In the genomic region with DNA sequence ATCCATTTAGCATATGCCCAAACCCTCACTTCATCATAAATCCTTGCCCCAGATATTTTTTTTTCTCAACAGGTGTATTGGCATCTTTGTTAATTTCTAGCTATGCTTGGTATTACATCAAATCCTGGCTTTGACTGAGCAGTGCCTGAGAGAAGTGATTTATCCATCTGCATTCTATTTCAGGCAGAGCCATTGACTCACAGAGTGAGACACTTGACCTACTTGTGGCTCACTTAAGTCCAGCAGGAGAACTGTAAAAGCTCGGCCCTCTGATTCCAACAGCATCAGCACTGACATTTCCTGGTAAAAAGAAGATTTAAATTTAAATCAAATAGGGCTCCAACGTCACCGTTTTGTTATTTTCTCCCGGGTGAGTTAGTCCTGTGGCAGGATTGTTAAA, we compare ENCODE assay signal across 17 cellular contexts.
DNase-seq lines count a peak whose midpoint lies in the region; ATAC-seq and TF ChIP-seq lines count a peak whose summit lies in the region.
"Had no signal": no experiment of that assay in that cellular context is flagged by ENCODE, and none has a peak within 500 bp of the region (broad histone marks: within the 10 kb centered on the region; RNA-seq: fewer than 3 reads in every experiment).

No MANE protein-coding gene starts in this region.

- no peak overlapping the region for H3K27ac ChIP-seq in left lung
- H3K27ac ChIP-seq: KMS-11, SJCRH30, spleen had no signal

- no peaks in the 10 kb centered on the region for H3K27me3 ChIP-seq in left lung
- H3K27me3 ChIP-seq: SJCRH30, spleen had no signal

- H3K4me3 ChIP-seq in left lung = no peak overlapping the region
- H3K4me3 ChIP-seq: SJCRH30, spleen had no signal

- TF ChIP-seq CTCF in HFFc6 (IDR thresholded peaks at IDR 0.05) (no peak), left lung (IDR thresholded peaks at IDR 0.05) (no peak)

- no peaks in the 10 kb centered on the region for H3K4me1 ChIP-seq in left lung
- H3K4me1 ChIP-seq: SJCRH30 had no signal

- no peaks in the 10 kb centered on the region for H3K9me3 Mint-ChIP-seq in HFFc6
- no peaks in the 10 kb centered on the region for H3K9me3 Mint-ChIP-seq in stimulated activated naive B cell treated with anti-CD40 and anti-IgM and Interleukin-4, amounts not matched to agents 10 μg/mL and 1 μg/mL and 100 μg/mL, for 72 hours

- H3K36me3 Mint-ChIP-seq in HFFc6 (ENCODE audit: low read depth) = no peaks in the 10 kb centered on the region
- H3K36me3 Mint-ChIP-seq in stimulated activated naive B cell treated with anti-CD40 and anti-IgM and Interleukin-4, amounts not matched to agents 10 μg/mL and 1 μg/mL and 100 μg/mL, for 72 hours = no peaks in the 10 kb centered on the region
- H3K36me3 Mint-ChIP-seq: activated naive CD4-positive, alpha-beta T cell treated with anti-CD3 and anti-CD28 coated beads, Interleukin-2, amount 50 U/mL, for 72 hours had no signal

- no peak overlapping the region for H3K27ac Mint-ChIP-seq in HFFc6
- H3K27ac Mint-ChIP-seq in stimulated activated naive B cell treated with anti-CD40 and anti-IgM and Interleukin-4, amounts not matched to agents 10 μg/mL and 1 μg/mL and 100 μg/mL, for 72 hours = no peak overlapping the region
- H3K27ac Mint-ChIP-seq: activated CD4-positive, alpha-beta T cell treated with anti-CD3 and anti-CD28 coated beads for 36 hours; activated naive CD4-positive, alpha-beta T cell treated with anti-CD3 and anti-CD28 coated beads, Interleukin-2, amount 50 U/mL, for 72 hours had no signal

- DNase-seq in AG08396 (ENCODE audit: low spot score) (peak; percentile 23), HFFc6 (peak; percentile 35), left lung (peak in 1 of 2 donors; percentile 31), NCI-H1417 treated with DMSO at 0.1 percent for 48 hours (lab: John Stamatoyannopoulos, UW) (no peak)
- DNase-seq in stimulated activated naive B cell treated with anti-CD40 and anti-IgM and Interleukin-4, amounts not matched to agents 10 μg/mL and 1 μg/mL and 100 μg/mL, for 72 hours = no peak
- DNase-seq: activated CD4-positive, alpha-beta T cell treated with anti-CD3 and anti-CD28 coated beads for 36 hours; Calu3; glutamatergic neuron; NCI-H1105 treated with DMSO at 0.1 percent for 48 hours; SJCRH30; spleen; stimulated activated naive CD4-positive, alpha-beta T cell treated with Interleukin-2 at 50 U/mL for 16 hours had no signal

- H3K4me3 Mint-ChIP-seq in HFFc6 = no peak overlapping the region
- H3K4me3 Mint-ChIP-seq in stimulated activated naive B cell treated with anti-CD40 and anti-IgM and Interleukin-4, amounts not matched to agents 10 μg/mL and 1 μg/mL and 100 μg/mL, for 72 hours = no peak overlapping the region
- H3K4me3 Mint-ChIP-seq: activated CD4-positive, alpha-beta T cell treated with anti-CD3 and anti-CD28 coated beads for 36 hours had no signal

- peaks cover 15% of the 10 kb centered on the region for H3K4me1 Mint-ChIP-seq in HFFc6 (ENCODE audit: low read depth)
- H3K4me1 Mint-ChIP-seq in stimulated activated naive B cell treated with anti-CD40 and anti-IgM and Interleukin-4, amounts not matched to agents 10 μg/mL and 1 μg/mL and 100 μg/mL, for 72 hours = no peaks in the 10 kb centered on the region
- H3K4me1 Mint-ChIP-seq: activated CD4-positive, alpha-beta T cell treated with anti-CD3 and anti-CD28 coated beads for 36 hours had no signal

- no peaks in the 10 kb centered on the region for H3K36me3 ChIP-seq in left lung
- H3K36me3 ChIP-seq: SJCRH30, spleen had no signal

- H3K27me3 Mint-ChIP-seq in HFFc6 (ENCODE audit: insufficient read depth) = no peaks in the 10 kb centered on the region; the same call in 1 of the 2 replicates
- peaks cover 0 to 6% of the 10 kb centered on the region in 2 donors for H3K27me3 Mint-ChIP-seq in stimulated activated naive B cell treated with anti-CD40 and anti-IgM and Interleukin-4, amounts not matched to agents 10 μg/mL and 1 μg/mL and 100 μg/mL, for 72 hours

- no peaks in the 10 kb centered on the region for H3K9me3 ChIP-seq in left lung
- H3K9me3 ChIP-seq: SJCRH30 had no signal

- ATAC-seq in esophagus mucosa (peak; percentile 45), left lung (peak; percentile 95), GM19395 (IDR thresholded peaks at IDR 0.05; ENCODE audit: unreplicated experiment) (no peak), GM19452 (IDR thresholded peaks at IDR 0.05; ENCODE audit: unreplicated experiment) (no peak)
- ATAC-seq in stimulated activated naive B cell treated with anti-CD40 and anti-IgM and Interleukin-4, amounts not matched to agents 10 μg/mL and 1 μg/mL and 100 μg/mL, for 72 hours (replicated peaks) = no peak
- ATAC-seq: activated CD4-positive, alpha-beta T cell treated with anti-CD3 and anti-CD28 coated beads for 36 hours; activated naive CD4-positive, alpha-beta T cell treated with anti-CD3 and anti-CD28 coated beads, Interleukin-2, amount 50 U/mL, for 72 hours had no signal

- intact Hi-C loops in left lung (cut with DNase I) = no loop called here

Comparison
In these comparisons a context has a peak if more than half of its experiments do, and no peak if none do; other contexts are left out.
1. DNase-seq: peak in AG08396 (single experiment) and HFFc6 (single experiment); none in stimulated activated naive B cell treated with anti-CD40 and anti-IgM and Interleukin-4, amounts not matched to agents 10 μg/mL and 1 μg/mL and 100 μg/mL, for 72 hours (single experiment) and NCI-H1417 treated with DMSO at 0.1 percent for 48 hours (single experiment).
2. ATAC-seq: peak in esophagus mucosa (single experiment) and left lung (single experiment); none in GM19395 (single experiment), stimulated activated naive B cell treated with anti-CD40 and anti-IgM and Interleukin-4, amounts not matched to agents 10 μg/mL and 1 μg/mL and 100 μg/mL, for 72 hours (0 of 2) and GM19452 (single experiment).